13 cellular contexts compared by ENCODE assay signal in the genomic region with DNA sequence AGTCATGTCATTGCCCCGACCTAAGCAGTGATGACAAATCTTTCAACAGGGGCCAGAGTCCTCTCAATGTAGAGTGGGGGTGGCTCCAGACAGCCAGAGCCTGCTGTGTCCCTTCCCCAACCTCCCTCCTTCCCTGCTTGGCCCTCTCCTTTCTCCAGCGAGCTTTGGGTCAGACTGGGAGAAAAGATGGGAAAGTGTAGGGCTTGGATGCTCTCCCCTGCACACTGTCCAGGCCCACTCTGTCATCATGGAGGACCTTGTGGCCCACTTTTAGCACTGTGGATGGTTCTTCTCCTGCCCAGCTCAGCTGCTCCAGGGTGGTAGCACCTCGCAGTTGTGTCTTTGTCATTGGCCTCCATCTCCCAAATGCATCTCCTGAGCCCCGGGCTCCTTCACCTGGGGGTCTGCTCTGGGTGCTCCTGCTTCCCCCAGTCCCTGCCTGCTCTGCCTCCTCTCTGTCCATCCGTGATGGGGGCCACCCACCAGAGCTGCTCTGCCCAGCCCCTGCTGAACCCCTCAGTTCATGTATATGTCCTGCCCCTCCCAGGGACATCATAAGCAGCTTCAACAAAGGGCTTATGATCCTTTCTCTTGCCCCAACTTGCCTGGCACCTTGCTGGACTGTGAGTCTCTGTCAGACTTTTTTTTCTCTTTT. TPM values are rescaled to one million over a fixed set of nuclear protein-coding genes. Genes with fewer than 3 reads are reported as not detected.
A peak's percentile ranks its signal among the peaks of the same experiment; 100 is the strongest.
DNase-seq lines count a peak whose midpoint lies in the region; ATAC-seq and TF ChIP-seq lines count a peak whose summit lies in the region.
"Had no signal": no experiment of that assay in that cellular context is flagged by ENCODE, and none has a peak within 500 bp of the region (broad histone marks: within the 10 kb centered on the region; RNA-seq: fewer than 3 reads in every experiment).

No MANE protein-coding gene starts in this region.

- TF ChIP-seq CTCF in cardiac muscle cell (IDR thresholded peaks at IDR 0.05; ENCODE audit: low read depth, low read length): no peak
- TF ChIP-seq CTCF in ovary (IDR thresholded peaks at IDR 0.05): no peak

- no peak for TF ChIP-seq EP300 in ovary (IDR thresholded peaks at IDR 0.05)

- H3K36me3 ChIP-seq in cardiac muscle cell (no peaks in the 10 kb centered on the region), ovary (no peaks in the 10 kb centered on the region), aorta (ENCODE audit: control insufficient read depth in 1 of 2, insufficient read depth in 2 of 2, low read length in 1 of 2) (no peaks in the 10 kb centered on the region), SJCRH30 (no peaks in the 10 kb centered on the region)

- H3K4me1 ChIP-seq in cardiac muscle cell (ENCODE audit: low read depth): peaks cover 14% of the 10 kb centered on the region
- H3K4me1 ChIP-seq in ovary (ENCODE audit: insufficient read depth): peaks cover 16% of the 10 kb centered on the region
- peaks cover 0 to 4% of the 10 kb centered on the region in 2 donors for H3K4me1 ChIP-seq in aorta (ENCODE audit: control insufficient read depth in 1 of 2, insufficient read depth in 2 of 2, low read length in 2 of 2)
- no peaks in the 10 kb centered on the region for H3K4me1 ChIP-seq in SJCRH30

- H3K4me3 ChIP-seq in cardiac muscle cell: no peak overlapping the region
- no peak overlapping the region for H3K4me3 ChIP-seq in ovary
- no peak overlapping the region for H3K4me3 ChIP-seq in aorta (ENCODE audit: low read length in 2 of 2)
- H3K4me3 ChIP-seq in SJCRH30: no peak overlapping the region

- ATAC-seq in aorta (ENCODE audit: low FRiP score) (peak; percentile 50), GM18909 (IDR thresholded peaks at IDR 0.05; ENCODE audit: poor library complexity, unreplicated experiment) (no peak)

- no peak for TF ChIP-seq POLR2A in ovary (IDR thresholded peaks at IDR 0.05)

- peak overlapping the region; percentile 72 for H3K27ac ChIP-seq in angular gyrus (ENCODE audit: low read depth, low read length)
- H3K27ac ChIP-seq in cardiac muscle cell: peak overlapping the region; percentile 53
- peak overlapping the region; percentile 74 to 87 for H3K27ac ChIP-seq in ovary
- peak overlapping the region; percentile 64 to 74 for H3K27ac ChIP-seq in aorta (ENCODE audit: low read depth in 1 of 2, low read length in 2 of 2)
- H3K27ac ChIP-seq in SJCRH30: no peak overlapping the region
- H3K27ac ChIP-seq: HL-60 had no signal

- WGBS in ovary, 3 donors: 57 to 64% (median 59%) methylated on average over 5 of the region's 5 CpGs
- WGBS in aorta, 2 donors: 62 to 64% methylated on average over 5 of the region's 5 CpGs

- DNase-seq in cardiac muscle cell (ENCODE audit: low read depth in 1 of 2, low spot score in 1 of 2) (no peak), ovary (peak in 3 of 5 donors; percentile 26 to 37 (median 33)), aorta (no peak), ureter (ENCODE audit: low spot score) (no peak), SJCRH30 (no peak)
- DNase-seq: activated CD4-positive, alpha-beta T cell treated with anti-CD3 and anti-CD28 coated beads, Interleukin-2, amount 10 ng/mL, durations not matched to agents 7 days and 5 days; NCI-H187; SIG-M5; stimulated activated CD4-positive, alpha-beta T cell treated with anti-CD3 and anti-CD28 coated beads, Interleukin-4, amount 100 ng/mL, for 1 hour had no signal

- H3K27me3 ChIP-seq in cardiac muscle cell (no peaks in the 10 kb centered on the region), ovary (no peaks in the 10 kb centered on the region), aorta (ENCODE audit: control insufficient read depth in 1 of 2, insufficient read depth in 2 of 2, low read length in 1 of 2) (no peaks in the 10 kb centered on the region), SJCRH30 (no peaks in the 10 kb centered on the region)

- intact Hi-C loops in ovary (cut with DNase I): loop anchor here in 1 of 4 donors (10.0 kb wide), 1 partner anchor 66 kb away; the partner anchor contains the start of gene PLEKHA1
- intact Hi-C loops in aorta (cut with DNase I): loop anchor here (5.0 kb wide), 2 partner anchors 64 to 194 kb away; partner anchors contain the start of gene PLEKHA1 (in 1 of the 2)

- H3K9me3 ChIP-seq in cardiac muscle cell (ENCODE audit: low read depth) (no peaks in the 10 kb centered on the region), ovary (no peaks in the 10 kb centered on the region), aorta (ENCODE audit: control insufficient read depth, low read length) (no peaks in the 10 kb centered on the region), SJCRH30 (replicated peaks) (peaks cover 8% of the 10 kb centered on the region; the same call in 1 of the 2 replicates)

RNA-seq across cellular contexts. Expression of gene BTBD16, which starts 37.5 kb away (rescaled TPM):
- total RNA-seq in cardiac muscle cell: 0.09 TPM in 1 of 2 replicates, not detected in the other
- polyA plus RNA-seq in cardiac muscle cell: 0.16 TPM in 1 of 2 replicates, not detected in the other
- 1 to 10 TPM in 1 of 7 donors, under 1 TPM in 1, not detected in 5; 0.42 to 1.8 TPM for total RNA-seq in ovary
- not detected for polyA plus RNA-seq in ovary
- total RNA-seq in aorta: 1 to 10 TPM; 1.2 to 2.4 TPM
- 1 to 10 TPM in 1 of 2 donors, not detected in 1; 2.3 TPM for polyA plus RNA-seq in aorta
- 51.2 TPM for total RNA-seq in ureter
- not detected in 2 replicates for total RNA-seq in SJCRH30 (2014; rRNA removed; shearing (Covaris generic))
- total RNA-seq: activated CD4-positive, alpha-beta T cell treated with anti-CD3 and anti-CD28 coated beads, Interleukin-2, amount 10 ng/mL, durations not matched to agents 7 days and 5 days; mesenteric fat pad had no signal

Comparison
In these comparisons a context has a peak if more than half of its experiments do, and no peak if none do; other contexts are left out.
1. DNase-seq: peak in ovary (3 of 5); none in cardiac muscle cell (0 of 2), aorta (0 of 2), ureter (single experiment) and SJCRH30 (0 of 2).
2. RNA of gene BTBD16, which starts 37.5 kb away (total RNA-seq): 51.2 TPM in ureter (single experiment); 1.2 to 2.4 TPM in aorta, 0.09 TPM in cardiac muscle cell, 0.42 to 1.8 TPM in ovary and not detected in SJCRH30; every median in the first group is over 10 times any median in the second.